Comparison of ENCODE assay signal across 34 cellular contexts in the genomic region with DNA sequence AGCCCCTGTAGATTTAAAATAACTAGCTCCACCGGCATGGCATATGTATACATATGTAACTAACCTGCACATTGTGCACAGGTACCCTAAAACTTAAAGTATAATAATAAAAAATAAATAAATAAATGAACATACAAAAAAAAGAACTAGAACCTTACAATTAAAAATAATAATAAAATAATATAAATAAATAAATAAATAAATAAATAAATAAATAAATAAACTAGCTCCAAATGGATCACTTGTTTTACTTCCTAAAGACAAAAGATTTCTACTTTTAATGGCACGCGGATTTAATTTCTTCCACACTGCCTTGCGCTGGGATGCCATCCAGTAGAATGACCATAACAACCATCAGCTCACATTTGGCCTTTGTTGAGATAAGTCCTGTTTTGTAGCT.
"Had no signal": no experiment of that assay in that cellular context is flagged by ENCODE, and none has a peak within 500 bp of the region (broad histone marks: within the 10 kb centered on the region; RNA-seq: fewer than 3 reads in every experiment).

No MANE protein-coding gene starts in this region.

- DNase-seq: Karpas-422, Kasumi-1, MG63, MM.1S, MV-4-11, NCI-H1048, NCI-H1092, NCI-H1092 treated with DMSO at 0.1 percent for 48 hours, NCI-H1105, NCI-H1105 treated with DMSO at 0.1 percent for 48 hours, NCI-H1417, NCI-H1417 treated with DMSO at 0.1 percent for 48 hours, NCI-H1436, NCI-H1436 treated with DMSO at 0.1 percent for 48 hours, NCI-H146, NCI-H1694, NCI-H1694 treated with DMSO at 0.1 percent for 48 hours, NCI-H187, NCI-H187 treated with DMSO at 0.1 percent for 48 hours, NCI-H1930, NCI-H2029, NCI-H2029 treated with DMSO at 0.1 percent for 48 hours, NCI-H2081, NCI-H2081 treated with DMSO at 0.1 percent for 48 hours, NCI-H2107, NCI-H2171, NCI-H2171 treated with DMSO at 0.1 percent for 48 hours, NCI-H2227 treated with DMSO at 0.1 percent for 48 hours, NCI-H226, NCI-H345, NCI-H446, NCI-H446 treated with DMSO at 0.1 percent for 48 hours, NCI-H510A had no signal

- H3K27ac ChIP-seq: KMS-11 had no signal

- H3K9me3 ChIP-seq: MG63 had no signal

- H3K4me3 ChIP-seq: MG63 had no signal

- H3K36me3 ChIP-seq: MG63 had no signal

- H3K27me3 ChIP-seq: MG63 had no signal
